16 cellular contexts compared by ENCODE assay signal in the genomic region with DNA sequence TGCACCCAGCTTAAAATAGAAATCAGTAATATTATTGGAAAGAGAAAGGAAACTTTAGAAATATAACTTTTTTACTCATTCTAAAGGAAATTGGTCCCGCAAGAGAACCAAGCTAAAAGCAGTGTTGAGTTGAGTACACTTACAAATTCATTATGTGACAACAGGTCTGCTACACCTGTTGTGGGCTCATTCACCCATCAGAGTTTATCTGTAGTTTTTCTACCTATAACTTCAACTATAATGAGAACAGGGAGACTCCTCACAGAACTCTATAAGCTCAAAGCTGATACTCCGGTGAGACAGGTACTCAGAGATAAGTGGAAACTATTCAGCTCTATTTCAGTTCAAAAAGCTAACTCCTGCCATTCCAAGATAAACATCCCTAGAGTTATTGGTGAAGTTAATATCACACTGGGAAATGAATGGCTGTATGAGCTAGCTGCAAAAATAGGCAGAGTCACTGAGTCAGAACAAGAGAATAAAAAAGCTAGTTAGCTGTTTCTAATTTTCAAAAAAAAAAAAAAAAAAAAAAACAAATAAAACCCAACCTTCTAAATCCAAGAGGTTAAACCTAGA.
"Had no signal": no experiment of that assay in that cellular context is flagged by ENCODE, and none has a peak within 500 bp of the region (broad histone marks: within the 10 kb centered on the region; RNA-seq: fewer than 3 reads in every experiment).

No MANE protein-coding gene starts in this region.

- H3K27me3 ChIP-seq: cardiac muscle cell, gastroesophageal sphincter, testis, upper lobe of right lung had no signal

- H3K36me3 ChIP-seq: cardiac muscle cell, gastroesophageal sphincter, left ventricle myocardium inferior, upper lobe of right lung had no signal

- ATAC-seq: activated T-cell treated with anti-CD3 and anti-CD28 coated beads, Interleukin-2, amount 50 U/mL, for 72 hours; gastroesophageal sphincter; stimulated activated naive CD8-positive, alpha-beta T cell treated with anti-CD3 and anti-CD28 coated beads, Interleukin-15, amount 100 ng/mL, for 72 hours; upper lobe of right lung had no signal

- H3K4me1 Mint-ChIP-seq: activated naive CD8-positive, alpha-beta T cell treated with anti-CD3 and anti-CD28 coated beads, Interleukin-2, amount 10 ng/mL, durations not matched to agents 7 days and 5 days; stimulated activated naive CD8-positive, alpha-beta T cell treated with anti-CD3 and anti-CD28 coated beads, Interleukin-15, amount 100 ng/mL, for 72 hours had no signal

- H3K4me3 Mint-ChIP-seq: activated CD4-positive, alpha-beta memory T cell treated with anti-CD3 and anti-CD28 coated beads for 36 hours; activated naive CD8-positive, alpha-beta T cell treated with anti-CD3 and anti-CD28 coated beads, Interleukin-2, amount 10 ng/mL, durations not matched to agents 7 days and 5 days; activated T-cell treated with anti-CD3 and anti-CD28 coated beads, Interleukin-2, amount 50 U/mL, for 72 hours; nephron progenitor cell; stimulated activated naive CD8-positive, alpha-beta T cell treated with anti-CD3 and anti-CD28 coated beads, Interleukin-15, amount 100 ng/mL, for 72 hours had no signal

- H3K27ac ChIP-seq: cardiac muscle cell, gastroesophageal sphincter, left ventricle myocardium inferior, testis, upper lobe of right lung, VCaP had no signal

- H3K36me3 Mint-ChIP-seq: activated CD4-positive, alpha-beta memory T cell treated with anti-CD3 and anti-CD28 coated beads for 36 hours; activated naive CD8-positive, alpha-beta T cell treated with anti-CD3 and anti-CD28 coated beads, Interleukin-2, amount 10 ng/mL, durations not matched to agents 7 days and 5 days had no signal

- H3K4me3 ChIP-seq: cardiac muscle cell, gastroesophageal sphincter, left ventricle myocardium inferior, testis, upper lobe of right lung had no signal

- DNase-seq: activated CD4-positive, alpha-beta memory T cell treated with anti-CD3 and anti-CD28 coated beads for 36 hours; activated CD8-positive, alpha-beta memory T cell treated with anti-CD3 and anti-CD28 coated beads, Interleukin-2, amount 50 U/mL, for 4 hours; activated naive CD8-positive, alpha-beta T cell treated with anti-CD3 and anti-CD28 coated beads, Interleukin-2, amount 10 ng/mL, durations not matched to agents 7 days and 5 days; activated T-cell treated with anti-CD3 and anti-CD28 coated beads, Interleukin-2, amount 50 U/mL, for 72 hours; anterior cingulate cortex; effector CD8-positive, alpha-beta T cell; islet precursor cell; left ventricle myocardium inferior; nephron progenitor cell; stimulated activated CD4-positive, alpha-beta T cell treated with anti-CD3 and anti-CD28 coated beads, Interleukin-4, amount 100 ng/mL, for 24 hours; stimulated activated naive CD8-positive, alpha-beta T cell treated with anti-CD3 and anti-CD28 coated beads, Interleukin-15, amount 100 ng/mL, for 72 hours; testis; upper lobe of right lung had no signal

- H3K27ac Mint-ChIP-seq: activated CD4-positive, alpha-beta memory T cell treated with anti-CD3 and anti-CD28 coated beads for 36 hours; activated naive CD8-positive, alpha-beta T cell treated with anti-CD3 and anti-CD28 coated beads, Interleukin-2, amount 10 ng/mL, durations not matched to agents 7 days and 5 days; activated T-cell treated with anti-CD3 and anti-CD28 coated beads, Interleukin-2, amount 50 U/mL, for 72 hours; nephron progenitor cell; stimulated activated naive CD8-positive, alpha-beta T cell treated with anti-CD3 and anti-CD28 coated beads, Interleukin-15, amount 100 ng/mL, for 72 hours had no signal

- H3K27me3 Mint-ChIP-seq: activated CD4-positive, alpha-beta memory T cell treated with anti-CD3 and anti-CD28 coated beads for 36 hours; activated naive CD8-positive, alpha-beta T cell treated with anti-CD3 and anti-CD28 coated beads, Interleukin-2, amount 10 ng/mL, durations not matched to agents 7 days and 5 days; stimulated activated naive CD8-positive, alpha-beta T cell treated with anti-CD3 and anti-CD28 coated beads, Interleukin-15, amount 100 ng/mL, for 72 hours had no signal
